In the genomic region with DNA sequence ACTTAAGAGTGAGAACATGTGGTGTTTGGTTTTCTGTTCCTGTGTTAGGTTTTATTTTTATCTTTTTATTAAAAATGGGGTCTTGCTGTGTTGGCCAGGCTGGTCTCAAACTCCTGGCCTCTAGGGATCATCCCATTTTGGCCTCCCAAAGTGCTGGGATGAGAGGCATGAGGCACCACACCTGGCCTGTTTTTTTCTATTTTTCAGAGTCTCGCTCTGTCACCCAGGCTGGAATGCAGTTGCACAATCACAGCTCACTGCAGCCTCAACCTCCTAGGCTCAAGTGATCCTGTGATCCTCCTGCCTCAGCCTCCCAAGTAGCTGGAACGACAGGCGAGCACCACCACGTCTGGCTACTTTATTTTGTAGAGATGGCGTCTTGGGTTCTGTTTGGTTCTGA, we compare ENCODE assay signal across 1 cellular context.
TF ChIP-seq lines count a peak whose summit lies in the region.

No MANE protein-coding gene starts in this region.

TF ChIP-seq in HEK293, 187 proteins besides CTCF, POLR2A, EP300 and RAD21 (continued from another document):
- 0 out of 2 replicates have a peak, but pooled peaks have one; percentile 49 for TF ChIP-seq ZNF280D (tag by site-specific recombination; IDR thresholded peaks at IDR 0.05)
